In the genomic region with DNA sequence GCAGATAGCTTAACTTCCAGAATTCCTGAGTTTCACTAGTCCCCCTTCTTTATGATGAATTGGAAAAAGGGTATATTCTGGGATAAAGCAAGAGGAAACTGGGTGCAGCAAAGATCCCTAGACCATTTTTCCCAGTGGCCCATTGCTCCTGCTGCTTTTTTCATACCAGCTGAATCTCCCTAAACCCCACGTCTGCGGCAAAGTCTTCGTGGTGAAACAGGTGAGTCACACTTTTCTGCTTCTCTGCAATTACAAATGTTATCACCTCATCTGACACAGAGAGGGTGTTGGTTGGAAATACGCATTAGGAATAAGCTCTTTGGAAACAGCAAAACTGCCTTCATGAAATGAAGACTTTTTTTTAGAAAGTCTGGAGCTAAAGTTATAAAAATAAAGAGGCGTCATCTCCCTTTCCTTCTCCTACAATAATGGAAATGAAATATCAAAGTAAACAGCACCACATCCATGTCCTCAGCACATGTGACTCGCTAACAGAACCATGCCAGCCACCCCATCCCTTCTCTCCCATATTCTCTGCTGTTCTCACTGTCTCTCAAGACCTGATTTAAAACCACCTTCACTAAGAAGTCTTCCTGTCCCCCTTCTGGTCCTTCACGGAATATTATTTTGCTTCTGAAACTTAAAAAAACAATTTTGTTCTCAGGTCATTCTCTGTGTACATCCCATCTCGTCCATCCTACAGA, we compare ENCODE assay signal across 8 cellular contexts. TPM values are rescaled to one million over a fixed set of nuclear protein-coding genes. Genes with fewer than 3 reads are reported as not detected.
DNase-seq lines count a peak whose midpoint lies in the region; ATAC-seq and TF ChIP-seq lines count a peak whose summit lies in the region.

No MANE protein-coding gene starts in this region.

- WGBS in testis, 2 donors: 81 to 87% methylated on average over 8 of the region's 8 CpGs

- H3K4me1 ChIP-seq in left lung: peaks cover 17 to 89% of the 10 kb centered on the region in 2 donors
- peaks cover 32% of the 10 kb centered on the region for H3K4me1 ChIP-seq in testis

- TF ChIP-seq CTCF in left lung (IDR thresholded peaks at IDR 0.05): no peak
- peak; percentile 37 for TF ChIP-seq CTCF in type B pancreatic cell (conservative IDR thresholded peaks at IDR 0.05)
- TF ChIP-seq CTCF in testis (IDR thresholded peaks at IDR 0.05): no peak

- peak overlapping the region; percentile 50 to 93 for H3K27ac Mint-ChIP-seq in activated naive CD4-positive, alpha-beta T cell treated with anti-CD3 and anti-CD28 coated beads, Interleukin-2, amount 50 U/mL, for 72 hours
- peak overlapping the region; percentile 66 for H3K27ac Mint-ChIP-seq in type B pancreatic cell

- intact Hi-C loops in left lung (cut with DNase I): loop anchor here in 1 of 2 donors (5.0 kb wide), 2 partner anchors 100 to 475 kb away; a partner anchor contains a TSS
- intact Hi-C loops in testis (cut with DNase I; ENCODE audit: low total_unique reads): loop anchor here (10.0 kb wide), 1 partner anchor 1013 kb away; a partner anchor contains a TSS

- H3K4me1 Mint-ChIP-seq in type B pancreatic cell (ENCODE audit: unreplicated experiment): peaks cover 55% of the 10 kb centered on the region

- peak; percentile 21 to 38 for ATAC-seq in activated naive CD4-positive, alpha-beta T cell treated with anti-CD3 and anti-CD28 coated beads, Interleukin-2, amount 50 U/mL, for 72 hours
- ATAC-seq in left lung (no peak), GM21576 (IDR thresholded peaks at IDR 0.05; ENCODE audit: unreplicated experiment) (no peak), HG03565 (IDR thresholded peaks at IDR 0.05; ENCODE audit: unreplicated experiment) (no peak)

- H3K27ac ChIP-seq in left lung: peak overlapping the region; percentile 68 to 88
- peak overlapping the region in 1 of 2 donors; percentile 60 for H3K27ac ChIP-seq in testis

- no peaks in the 10 kb centered on the region for H3K36me3 ChIP-seq in left lung
- no peaks in the 10 kb centered on the region for H3K36me3 ChIP-seq in testis (ENCODE audit: low read depth, missing control alignments)

- H3K9me3 Mint-ChIP-seq in activated naive CD4-positive, alpha-beta T cell treated with anti-CD3 and anti-CD28 coated beads, Interleukin-2, amount 50 U/mL, for 72 hours: peaks cover 0 to 4% of the 10 kb centered on the region in 2 donors
- no peaks in the 10 kb centered on the region for H3K9me3 Mint-ChIP-seq in type B pancreatic cell

- no peaks in the 10 kb centered on the region for H3K9me3 ChIP-seq in left lung
- H3K9me3 ChIP-seq in testis: no peaks in the 10 kb centered on the region

- no peaks in the 10 kb centered on the region for H3K27me3 ChIP-seq in left lung
- no peaks in the 10 kb centered on the region for H3K27me3 ChIP-seq in testis

- TF ChIP-seq POLR2A in testis (IDR thresholded peaks at IDR 0.05): no peak

- H3K4me3 Mint-ChIP-seq in type B pancreatic cell: peak overlapping the region; percentile 16

- H3K27me3 Mint-ChIP-seq in type B pancreatic cell: no peaks in the 10 kb centered on the region

- peak; percentile 25 for DNase-seq in activated naive CD4-positive, alpha-beta T cell treated with Interleukin-2 at 50 U/mL for 16 hours
- DNase-seq in activated naive CD4-positive, alpha-beta T cell treated with anti-CD3 and anti-CD28 coated beads, Interleukin-2, amount 50 U/mL, for 16 hours: no peak
- peak in 1 of 2 donors; percentile 29 for DNase-seq in activated naive CD4-positive, alpha-beta T cell treated with anti-CD3 and anti-CD28 coated beads, Interleukin-2, amount 50 U/mL, for 72 hours (ENCODE audit: low spot score in 2 of 2)
- DNase-seq in left lung: no peak
- DNase-seq in type B pancreatic cell (ENCODE audit: extremely low spot score, unreplicated experiment): no peak
- DNase-seq in testis: no peak

- no peak overlapping the region for H3K4me3 ChIP-seq in left lung
- no peak overlapping the region for H3K4me3 ChIP-seq in testis

- H3K36me3 Mint-ChIP-seq in activated naive CD4-positive, alpha-beta T cell treated with anti-CD3 and anti-CD28 coated beads, Interleukin-2, amount 50 U/mL, for 72 hours: no peaks in the 10 kb centered on the region
- H3K36me3 Mint-ChIP-seq in type B pancreatic cell: no peaks in the 10 kb centered on the region

RNA-seq across cellular contexts. Expression of a gene that starts 39.5 kb away (rescaled TPM):
- 10 to 100 TPM; 28.4 to 48.4 TPM for total RNA-seq in activated naive CD4-positive, alpha-beta T cell treated with anti-CD3 and anti-CD28 coated beads, Interleukin-2, amount 50 U/mL, for 72 hours
- total RNA-seq in left lung (10 to 100 TPM; 60.3 to 98.1 TPM), type B pancreatic cell (ENCODE audit: low replicate concordance) (17.8 and 18.7 TPM in 2 replicates), testis (1 to 10 TPM; 4.5 to 5.4 TPM)
- 15.0 TPM for polyA plus RNA-seq in testis (ENCODE audit: insufficient read depth, low read depth, low replicate concordance)

Comparison
In these comparisons a context has a peak if more than half of its experiments do, and no peak if none do; other contexts are left out.
1. ATAC-seq: peak in activated naive CD4-positive, alpha-beta T cell treated with anti-CD3 and anti-CD28 coated beads, Interleukin-2, amount 50 U/mL, for 72 hours (2 of 2); none in left lung (single experiment), GM21576 (single experiment) and HG03565 (single experiment).